ENCODE assay signal across 2 cellular contexts in genomic region chr16:49713770-49714169, GRCh38.
TF ChIP-seq lines count a peak whose summit lies in the region.

No MANE protein-coding gene starts in this region.

TF ChIP-seq in GM23338, 12 proteins besides CTCF, POLR2A, EP300 and RAD21 (continued from another document):
- TF ChIP-seq ZNF462 (CRISPR knock-in tag; IDR thresholded peaks at IDR 0.05) (no peak), ZNF331 (CRISPR knock-in tag; IDR thresholded peaks at IDR 0.05; ENCODE audit: low read depth) (no peak), EZH2 (IDR thresholded peaks at IDR 0.05; ENCODE audit: low read depth, unreplicated experiment) (no peak), ZNF114 (CRISPR knock-in tag; IDR thresholded peaks at IDR 0.05) (no peak)

TF ChIP-seq in WTC11, 78 proteins besides CTCF, POLR2A, EP300 and RAD21 (continued from another document):
- TF ChIP-seq IRF1 (CRISPR knock-in tag; IDR thresholded peaks at IDR 0.05) (no peak), MXD4 (CRISPR knock-in tag; IDR thresholded peaks at IDR 0.05; ENCODE audit: borderline replicate concordance) (no peak), ERG (CRISPR knock-in tag; IDR thresholded peaks at IDR 0.05) (no peak), ZNF121 (CRISPR knock-in tag; IDR thresholded peaks at IDR 0.05) (no peak)
